ENCODE assay signal across 25 cellular contexts in the genomic region with DNA sequence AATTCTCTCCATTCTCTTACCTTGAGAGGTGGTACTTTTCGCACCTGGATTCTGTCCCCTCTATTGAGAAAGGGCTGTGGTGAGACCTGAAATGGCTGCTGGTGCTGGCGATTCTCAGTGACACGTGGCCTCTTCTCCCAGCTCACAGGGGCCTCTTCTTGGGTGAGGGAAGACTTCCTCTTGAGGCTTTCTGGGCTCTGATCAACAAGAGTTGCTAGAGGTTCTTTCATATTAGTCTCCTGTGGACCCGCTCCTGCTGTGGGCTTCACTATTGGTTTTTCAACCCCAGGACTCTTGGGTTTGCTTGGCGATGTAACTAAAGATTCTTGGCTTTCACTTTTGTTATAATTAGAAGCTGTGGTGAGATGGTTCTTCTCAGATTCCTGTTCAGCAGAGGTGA.
A peak's percentile ranks its signal among the peaks of the same experiment; 100 is the strongest.
DNase-seq lines count a peak whose midpoint lies in the region; ATAC-seq and TF ChIP-seq lines count a peak whose summit lies in the region.
"Had no signal": no experiment of that assay in that cellular context is flagged by ENCODE, and none has a peak within 500 bp of the region (broad histone marks: within the 10 kb centered on the region; RNA-seq: fewer than 3 reads in every experiment).

No MANE protein-coding gene starts in this region.

- H3K36me3 Mint-ChIP-seq in CD4-positive, alpha-beta memory T cell: peaks cover 60 to 64% of the 10 kb centered on the region in 2 donors
- peaks cover 8 to 78% (median 27%) of the 10 kb centered on the region in 3 donors for H3K36me3 Mint-ChIP-seq in CD8-positive, alpha-beta memory T cell
- H3K36me3 Mint-ChIP-seq in T-helper 17 cell (ENCODE audit: low read depth): peaks cover 2% of the 10 kb centered on the region
- H3K36me3 Mint-ChIP-seq in central memory CD8-positive, alpha-beta T cell (ENCODE audit: insufficient read depth): peaks cover 63% of the 10 kb centered on the region

- H3K27me3 ChIP-seq in CD4-positive, alpha-beta memory T cell (ENCODE audit: insufficient read depth, low read length): no peaks in the 10 kb centered on the region
- no peaks in the 10 kb centered on the region for H3K27me3 ChIP-seq in CD8-positive, alpha-beta memory T cell (ENCODE audit: insufficient read depth, low read length, poor library complexity, severe bottlenecking)
- no peaks in the 10 kb centered on the region for H3K27me3 ChIP-seq in ascending aorta
- H3K27me3 ChIP-seq: body of pancreas, dorsolateral prefrontal cortex, SJCRH30, stomach, thyroid gland had no signal

- POLR2A ChIA-PET in CD4-positive, alpha-beta memory T cell (lab: Charles Lee; ENCODE audit: partially characterized antibody): interaction anchor here (0.7 kb wide), 1 partner anchor 8 kb away, joined by 3 read pairs; no protein-coding TSS in a partner anchor
- POLR2A ChIA-PET in CD8-positive, alpha-beta memory T cell (lab: Charles Lee): no interaction called here

- peaks cover 50% of the 10 kb centered on the region for H3K36me3 ChIP-seq in CD4-positive, alpha-beta memory T cell (ENCODE audit: insufficient read depth, low read length)
- peaks cover 37% of the 10 kb centered on the region for H3K36me3 ChIP-seq in CD8-positive, alpha-beta memory T cell (ENCODE audit: insufficient read depth, low read length)
- peaks cover 43 to 58% of the 10 kb centered on the region in 2 donors for H3K36me3 ChIP-seq in ascending aorta

- H3K9me3 ChIP-seq in CD4-positive, alpha-beta memory T cell (ENCODE audit: control insufficient read depth in 1 of 2, low read length in 2 of 2): no peaks in the 10 kb centered on the region
- H3K9me3 ChIP-seq in CD8-positive, alpha-beta memory T cell (ENCODE audit: low read length): no peaks in the 10 kb centered on the region
- H3K9me3 ChIP-seq in T-helper 17 cell (ENCODE audit: control insufficient read depth, low read length, poor library complexity, severe bottlenecking) (no peaks in the 10 kb centered on the region), ascending aorta (no peaks in the 10 kb centered on the region)
- H3K9me3 ChIP-seq: body of pancreas, SJCRH30, stomach, thyroid gland had no signal

- peaks cover 3 to 10% (median 7%) of the 10 kb centered on the region in 4 donors for H3K4me1 Mint-ChIP-seq in CD4-positive, alpha-beta memory T cell
- H3K4me1 Mint-ChIP-seq in CD8-positive, alpha-beta memory T cell: peaks cover 17 to 41% (median 18%) of the 10 kb centered on the region in 3 donors
- peaks cover 6% of the 10 kb centered on the region for H3K4me1 Mint-ChIP-seq in T-helper 17 cell
- peaks cover 12% of the 10 kb centered on the region for H3K4me1 Mint-ChIP-seq in central memory CD8-positive, alpha-beta T cell

- CTCF ChIA-PET in CD4-positive, alpha-beta memory T cell (lab: Charles Lee; ENCODE audit: partially characterized antibody): no interaction called here
- CTCF ChIA-PET in CD8-positive, alpha-beta memory T cell (lab: Charles Lee): interaction anchor here (0.8 kb wide), 1 partner anchor 17 kb away, joined by 3 read pairs; no protein-coding TSS in a partner anchor

- no peak for TF ChIP-seq CTCF in ascending aorta (IDR thresholded peaks at IDR 0.05)

- no peak overlapping the region for H3K4me3 Mint-ChIP-seq in CD4-positive, alpha-beta memory T cell
- peak overlapping the region in 3 of 7 donors; percentile 25 to 51 (median 42) for H3K4me3 Mint-ChIP-seq in CD8-positive, alpha-beta memory T cell
- no peak overlapping the region for H3K4me3 Mint-ChIP-seq in T-helper 17 cell
- H3K4me3 Mint-ChIP-seq in central memory CD8-positive, alpha-beta T cell: no peak overlapping the region

- no peak for DNase-seq in CD4-positive, alpha-beta memory T cell
- DNase-seq in CD8-positive, alpha-beta memory T cell: no peak
- DNase-seq in T-helper 17 cell: no peak
- DNase-seq in central memory CD8-positive, alpha-beta T cell (ENCODE audit: low spot score in 2 of 2): no peak
- no peak for DNase-seq in HPDE6-E6E7 (ENCODE audit: extremely low spot score)
- DNase-seq in H4 (ENCODE audit: low spot score): no peak
- no peak for DNase-seq in ascending aorta (ENCODE audit: low spot score in 2 of 2)
- DNase-seq in NCI-H2029 treated with DMSO at 0.1 percent for 48 hours (lab: John Stamatoyannopoulos, UW): no peak
- DNase-seq: activated CD4-positive, alpha-beta T cell treated with anti-CD3 and anti-CD28 coated beads for 1 hour; activated effector memory CD4-positive, alpha-beta T cell treated with Interleukin-2 at 50 U/mL for 16 hours; body of pancreas; C1 segment of cervical spinal cord; dorsolateral prefrontal cortex; Karpas-422; mesenchymal stem cell; NCI-H1694; NCI-H2171 treated with DMSO at 0.1 percent for 48 hours; NCI-H524 treated with DMSO at 0.1 percent for 48 hours; occipital lobe; SJCRH30; stomach; thyroid gland had no signal

- ATAC-seq in T-helper 17 cell: no peak
- ATAC-seq in central memory CD8-positive, alpha-beta T cell (replicated peaks; ENCODE audit: extremely low read depth, poor library complexity, severe bottlenecking): no peak
- ATAC-seq: body of pancreas, GM12878, HCT116, left lobe of liver had no signal

- H3K9me3 Mint-ChIP-seq in CD4-positive, alpha-beta memory T cell: no peaks in the 10 kb centered on the region
- H3K9me3 Mint-ChIP-seq in CD8-positive, alpha-beta memory T cell: no peaks in the 10 kb centered on the region
- no peaks in the 10 kb centered on the region for H3K9me3 Mint-ChIP-seq in central memory CD8-positive, alpha-beta T cell

- no peak overlapping the region for H3K27ac ChIP-seq in CD4-positive, alpha-beta memory T cell (ENCODE audit: low read depth, low read length)
- H3K27ac ChIP-seq in CD8-positive, alpha-beta memory T cell (ENCODE audit: low read depth, low read length): no peak overlapping the region
- H3K27ac ChIP-seq in ascending aorta: no peak overlapping the region
- H3K27ac ChIP-seq: body of pancreas, dorsolateral prefrontal cortex, SJCRH30, stomach, thyroid gland had no signal

- no peaks in the 10 kb centered on the region for H3K27me3 Mint-ChIP-seq in CD4-positive, alpha-beta memory T cell
- H3K27me3 Mint-ChIP-seq in CD8-positive, alpha-beta memory T cell: no peaks in the 10 kb centered on the region
- no peaks in the 10 kb centered on the region for H3K27me3 Mint-ChIP-seq in T-helper 17 cell
- H3K27me3 Mint-ChIP-seq in central memory CD8-positive, alpha-beta T cell: no peaks in the 10 kb centered on the region

- H3K27ac Mint-ChIP-seq in CD4-positive, alpha-beta memory T cell: peak overlapping the region; percentile 31 to 74 (median 39)
- H3K27ac Mint-ChIP-seq in CD8-positive, alpha-beta memory T cell: peak overlapping the region in 7 of 8 donors; percentile 17 to 84 (median 68)
- peak overlapping the region; percentile 53 for H3K27ac Mint-ChIP-seq in T-helper 17 cell
- H3K27ac Mint-ChIP-seq in central memory CD8-positive, alpha-beta T cell (ENCODE audit: low read depth): peak overlapping the region; percentile 65

- intact Hi-C loops in CD4-positive, alpha-beta memory T cell (cut with micrococcal nuclease): no loop called here
- intact Hi-C loops in ascending aorta (cut with DNase I): no loop called here

- no peak overlapping the region for H3K4me3 ChIP-seq in CD4-positive, alpha-beta memory T cell (ENCODE audit: low read length in 2 of 2)
- H3K4me3 ChIP-seq in CD8-positive, alpha-beta memory T cell (ENCODE audit: low read length): no peak overlapping the region
- no peak overlapping the region for H3K4me3 ChIP-seq in ascending aorta
- H3K4me3 ChIP-seq: body of pancreas, dorsolateral prefrontal cortex, GM12878, SJCRH30, stomach, thyroid gland had no signal

- H3K4me1 ChIP-seq in CD4-positive, alpha-beta memory T cell (ENCODE audit: insufficient read depth, low read length): no peaks in the 10 kb centered on the region
- H3K4me1 ChIP-seq in CD8-positive, alpha-beta memory T cell (ENCODE audit: insufficient read depth, low read length): no peaks in the 10 kb centered on the region
- no peaks in the 10 kb centered on the region for H3K4me1 ChIP-seq in ascending aorta
- H3K4me1 ChIP-seq: body of pancreas, SJCRH30, stomach, thyroid gland had no signal
